Comparison of ENCODE assay signal across 17 cellular contexts in genomic region chr2:19009510-19009909, GRCh38.
DNase-seq lines count a peak whose midpoint lies in the region; ATAC-seq, FAIRE-seq and TF ChIP-seq lines count a peak whose summit lies in the region.
"Had no signal": no experiment of that assay in that cellular context is flagged by ENCODE, and none has a peak within 500 bp of the region (broad histone marks: within the 10 kb centered on the region; RNA-seq: fewer than 3 reads in every experiment).

No MANE protein-coding gene starts in this region.

- no peak for TF ChIP-seq POLR2A in A549 (IDR thresholded peaks at IDR 0.05; ENCODE audit: low read length)
- TF ChIP-seq POLR2A in prostate gland (IDR thresholded peaks at IDR 0.05) = no peak

- H3K4me3 ChIP-seq in A549 (no peak overlapping the region), HEK293 (ENCODE audit: low read depth, low read length) (no peak overlapping the region), prostate gland (no peak overlapping the region)
- H3K4me3 ChIP-seq: MG63 had no signal

- TF ChIP-seq CTCF in A549 (IDR thresholded peaks at IDR 0.05) (no peak), HEK293 (tag by site-specific recombination; IDR thresholded peaks at IDR 0.05) (no peak), VCaP (conservative IDR thresholded peaks at IDR 0.05) (no peak), prostate gland (IDR thresholded peaks at IDR 0.05) (no peak)
- no peak for TF ChIP-seq CTCF in CD4-positive, alpha-beta T cell (IDR thresholded peaks at IDR 0.05)

- intact Hi-C loops in prostate gland (cut with DNase I) = no loop called here
- intact Hi-C loops in CD4-positive, alpha-beta T cell (cut with DNase I, micrococcal nuclease) = no loop called here
- intact Hi-C loops in left cardiac atrium (cut with DNase I) = no loop called here

- no peaks in the 10 kb centered on the region for H3K27me3 Mint-ChIP-seq in CD4-positive, alpha-beta T cell

- H3K36me3 Mint-ChIP-seq in CD4-positive, alpha-beta T cell (ENCODE audit: low read depth) = no peaks in the 10 kb centered on the region

- peak overlapping the region in 1 of 2 experiments; percentile 6; a peak in 1 of 6 replicates for H3K27ac ChIP-seq in A549
- peak overlapping the region; percentile 34; the same call in 1 of the 2 replicates for H3K27ac ChIP-seq in HEK293 (ENCODE audit: extremely low read depth, low read depth, low read length)
- peak overlapping the region; percentile 83 for H3K27ac ChIP-seq in VCaP
- H3K27ac ChIP-seq in prostate gland = peak overlapping the region; percentile 38
- no peak overlapping the region for H3K27ac ChIP-seq in CD4-positive, alpha-beta T cell (ENCODE audit: low read depth, low read length)

- no peak for FAIRE-seq in A549 (lab: Jason Lieb, UNC)

- 0 out of 3 replicates have a peak overlapping the region, but pooled peaks have one; percentile 15 for H3K4me2 ChIP-seq in A549

- TF ChIP-seq EP300 in A549 (IDR thresholded peaks at IDR 0.05) = 0 out of 5 replicates have a peak, but pooled peaks of 1 of the 2 experiments have one; percentile 17

- no peak overlapping the region for H3K4me3 Mint-ChIP-seq in CD4-positive, alpha-beta T cell

- ATAC-seq in A549 (no peak), left cardiac atrium (no peak)
- no peak for ATAC-seq in CD4-positive, alpha-beta T cell (ENCODE audit: poor library complexity)
- ATAC-seq: HCT116 had no signal

- H3K4me1 ChIP-seq in A549 (peaks cover 10% of the 10 kb centered on the region; the same call in 1 of the 3 replicates), HEK293 (ENCODE audit: control insufficient read depth, insufficient read depth, low read length) (peaks cover 6% of the 10 kb centered on the region), prostate gland (replicated peaks) (peaks cover 6% of the 10 kb centered on the region)
- H3K4me1 ChIP-seq: BE2C had no signal

- 37% methylated on average over 3 of the region's 3 CpGs for WGBS in A549 (ENCODE audit: missing lambda C conversion rate)
- 23% methylated on average over 3 of the region's 3 CpGs for whole genome bisulfite sequencing in prostate gland

- H3K27me3 ChIP-seq in prostate gland (replicated peaks; ENCODE audit: insufficient read depth) = no peaks in the 10 kb centered on the region
- no peaks in the 10 kb centered on the region for H3K27me3 ChIP-seq in CD4-positive, alpha-beta T cell (ENCODE audit: control insufficient read depth, insufficient read depth, low read length)
- H3K27me3 ChIP-seq: BE2C, MG63 had no signal

- CTCF ChIA-PET in A549 (lab: Yijun Ruan, JAX) = interaction anchor here (0.7 to 1.3 kb wide), 3 partner anchors 10 to 260 kb away, joined by 3 to 5 read pairs (median 3); no protein-coding TSS in a partner anchor
- CTCF ChIA-PET in HEK293 (lab: Yijun Ruan, JAX) = no interaction called here
- CTCF ChIA-PET in CD4-positive, alpha-beta T cell (lab: Charles Lee) = no interaction called here

- no peaks in the 10 kb centered on the region for H3K9me3 ChIP-seq in A549
- no peaks in the 10 kb centered on the region for H3K9me3 ChIP-seq in HEK293 (ENCODE audit: control insufficient read depth, insufficient read depth, low read depth, low read length)
- H3K9me3 ChIP-seq in prostate gland = no peaks in the 10 kb centered on the region
- H3K9me3 ChIP-seq in CD4-positive, alpha-beta T cell (ENCODE audit: control insufficient read depth, low read length) = no peaks in the 10 kb centered on the region
- H3K9me3 ChIP-seq: BE2C, MG63 had no signal

- peaks cover 3% of the 10 kb centered on the region for H3K9me3 Mint-ChIP-seq in CD4-positive, alpha-beta T cell

- POLR2A ChIA-PET in A549 (lab: Yijun Ruan, JAX) (no interaction called here), HEK293 (lab: Yijun Ruan, JAX) (no interaction called here)
- POLR2A ChIA-PET in CD4-positive, alpha-beta T cell (lab: Charles Lee) = no interaction called here

- H3K27ac Mint-ChIP-seq in CD4-positive, alpha-beta T cell = no peak overlapping the region

- DNase-seq in A549 (ENCODE audit: low read depth in 1 of 2, low spot score in 1 of 2) (peak in 1 of 2 experiments; percentile 46), prostate gland (ENCODE audit: low spot score) (peak; percentile 86), NCI-H1436 treated with DMSO at 0.1 percent for 48 hours (lab: John Stamatoyannopoulos, UW) (no peak), glomerular visceral epithelial cell (ENCODE audit: extremely low spot score) (no peak), left cardiac atrium (no peak)
- DNase-seq in CD4-positive, alpha-beta T cell = no peak
- DNase-seq: BE2C, DMS 273 treated with DMSO at 0.1 percent for 48 hours, KBM-7, MG63, NCI-H1105, NCI-H187 treated with DMSO at 0.1 percent for 48 hours, NCI-H2171, NCI-H774 had no signal

- no peak for TF ChIP-seq RAD21 in A549 (conservative IDR thresholded peaks at IDR 0.05 in 1 of 2, IDR thresholded peaks at IDR 0.05 in 1 of 2)

- H3K4me1 Mint-ChIP-seq in CD4-positive, alpha-beta T cell (ENCODE audit: low read depth) = no peaks in the 10 kb centered on the region

- H3K36me3 ChIP-seq in HEK293 (ENCODE audit: control insufficient read depth in 2 of 2, insufficient read depth in 1 of 2, low read length in 2 of 2) (no peaks in the 10 kb centered on the region), prostate gland (no peaks in the 10 kb centered on the region)
- H3K36me3 ChIP-seq: BE2C, MG63 had no signal

TF ChIP-seq in A549, 52 proteins besides CTCF, POLR2A, EP300 and RAD21:
- TF ChIP-seq BCL3 (IDR thresholded peaks at IDR 0.05) = peak; percentile 77; the same call in 2 of the 3 replicates
- peak; percentile 67 to 78; a peak in 3 of 4 replicates for TF ChIP-seq CEBPB (IDR thresholded peaks at IDR 0.05)
- TF ChIP-seq JUNB (IDR thresholded peaks at IDR 0.05) = peak; percentile 41
- peak; percentile 30 to 57; a peak in 1 of 5 replicates for TF ChIP-seq JUN (IDR thresholded peaks at IDR 0.05)
- TF ChIP-seq GATA3 (IDR thresholded peaks at IDR 0.05; ENCODE audit: borderline replicate concordance) = peak; percentile 90
- no peak for TF ChIP-seq E2F6 (IDR thresholded peaks at IDR 0.05; ENCODE audit: borderline replicate concordance, low read depth)

TF ChIP-seq in HEK293, 187 proteins besides CTCF, POLR2A, EP300 and RAD21 (continues in another document):
- TF ChIP-seq ZBTB11 (tag by site-specific recombination; conservative IDR thresholded peaks at IDR 0.05; ENCODE audit: low read depth) (no peak), ZNF660 (tag by site-specific recombination; IDR thresholded peaks at IDR 0.05) (no peak), ZNF830 (tag by site-specific recombination; IDR thresholded peaks at IDR 0.05; ENCODE audit: low read depth) (no peak), ZFP3 (tag by site-specific recombination; IDR thresholded peaks at IDR 0.05; ENCODE audit: low read depth) (no peak), ZNF645 (tag by site-specific recombination; IDR thresholded peaks at IDR 0.05) (no peak), ZNF398 (tag by site-specific recombination; IDR thresholded peaks at IDR 0.05) (no peak)
